In genomic region chr1:230648114-230648513, GRCh38 we compare ENCODE assay signal across 22 cellular contexts. TPM values are rescaled to one million over a fixed set of nuclear protein-coding genes. Genes with fewer than 3 reads are reported as not detected.
DNase-seq lines count a peak whose midpoint lies in the region; ATAC-seq, FAIRE-seq and TF ChIP-seq lines count a peak whose summit lies in the region.
"Had no signal": no experiment of that assay in that cellular context is flagged by ENCODE, and none has a peak within 500 bp of the region (broad histone marks: within the 10 kb centered on the region; RNA-seq: fewer than 3 reads in every experiment).

No MANE protein-coding gene starts in this region.

- H3K36me3 ChIP-seq in KMS-11 (ENCODE audit: insufficient read depth) (no peaks in the 10 kb centered on the region), mucosa of descending colon (ENCODE audit: low read depth) (no peaks in the 10 kb centered on the region)
- H3K36me3 ChIP-seq: BE2C had no signal

- H3K36me3 Mint-ChIP-seq in T-helper 17 cell (ENCODE audit: low read depth): peaks cover 13% of the 10 kb centered on the region

- H3K27me3 Mint-ChIP-seq in T-helper 17 cell: no peaks in the 10 kb centered on the region
- H3K27me3 Mint-ChIP-seq: CD4-positive, alpha-beta memory T cell; IgD-negative memory B cell had no signal

- DNase-seq in A549 (ENCODE audit: low read depth in 1 of 2, low spot score in 1 of 2): no peak
- no peak for DNase-seq in T-helper 17 cell
- DNase-seq in left lobe of liver (ENCODE audit: low spot score): no peak
- no peak for DNase-seq in activated CD4-positive, alpha-beta T cell treated with anti-CD3 and anti-CD28 coated beads, Interleukin-2, amount 50 U/mL, for 1 hour
- no peak for DNase-seq in mucosa of descending colon
- no peak for DNase-seq in HuH-7 (ENCODE audit: low spot score)
- DNase-seq: BE2C; CD4-positive, alpha-beta memory T cell; COR-L47; DMS153; DMS79 treated with DMSO at 0.1 percent for 48 hours; EL; GDM1; GM23248 had no signal

- H3K4me1 Mint-ChIP-seq in T-helper 17 cell: peaks cover 45% of the 10 kb centered on the region

- POLR2A ChIA-PET in A549 (lab: Yijun Ruan, JAX): no interaction called here

- no peak for FAIRE-seq in A549 (lab: Jason Lieb, UNC)
- FAIRE-seq: A204.1, D721Med, GM12892, H54 had no signal

- TF ChIP-seq RAD21 in A549 (conservative IDR thresholded peaks at IDR 0.05 in 1 of 2, IDR thresholded peaks at IDR 0.05 in 1 of 2): no peak

- no peak overlapping the region for H3K9ac ChIP-seq in KMS-11
- H3K9ac ChIP-seq: GM23248 had no signal

- ATAC-seq in A549 (no peak), T-helper 17 cell (no peak), left lobe of liver (peak; percentile 64), mucosa of descending colon (no peak)
- ATAC-seq: HCT116 had no signal

- H3K4me3 ChIP-seq in A549: no peak overlapping the region
- H3K4me3 ChIP-seq in KMS-11 (IDR thresholded peaks at IDR 0.05; ENCODE audit: insufficient read depth, low read depth, low read length): no peak overlapping the region
- H3K4me3 ChIP-seq in mucosa of descending colon: no peak overlapping the region
- H3K4me3 ChIP-seq: GM23248 had no signal

- H4K20me1 ChIP-seq in KMS-11 (ENCODE audit: insufficient read depth): no peaks in the 10 kb centered on the region; the same call in 1 of the 2 replicates

- WGBS in A549 (ENCODE audit: missing lambda C conversion rate): 96% methylated on average over 3 of the region's 3 CpGs

- peaks cover 91% of the 10 kb centered on the region for H3K79me2 ChIP-seq in KMS-11 (ENCODE audit: insufficient read depth, low read depth)

- no peak for TF ChIP-seq POLR2A in A549 (IDR thresholded peaks at IDR 0.05; ENCODE audit: low read length)

- peaks cover 15% of the 10 kb centered on the region for H3K4me1 ChIP-seq in A549
- H3K4me1 ChIP-seq in KMS-11 (ENCODE audit: low read depth, poor library complexity, severe bottlenecking): peaks cover 39% of the 10 kb centered on the region
- peaks cover 16% of the 10 kb centered on the region for H3K4me1 ChIP-seq in mucosa of descending colon (ENCODE audit: low read depth)

- H3K4me2 ChIP-seq in A549 (no peak overlapping the region), KMS-11 (peak overlapping the region; percentile 17)

- no peak for TF ChIP-seq EP300 in A549 (IDR thresholded peaks at IDR 0.05)

- peak overlapping the region; percentile 25 for H3K4me3 Mint-ChIP-seq in T-helper 17 cell
- H3K4me3 Mint-ChIP-seq: IgD-negative memory B cell had no signal

- intact Hi-C loops in mucosa of descending colon (cut with DNase I, micrococcal nuclease): no loop called here

- TF ChIP-seq CTCF in A549 (IDR thresholded peaks at IDR 0.05) (no peak), KMS-11 (conservative IDR thresholded peaks at IDR 0.05; ENCODE audit: low read depth, low read length) (no peak), mucosa of descending colon (IDR thresholded peaks at IDR 0.05) (no peak)

- CTCF ChIA-PET in A549 (lab: Yijun Ruan, JAX): no interaction called here

- no peaks in the 10 kb centered on the region for H3K27me3 ChIP-seq in KMS-11 (ENCODE audit: insufficient read depth, low read depth)
- H3K27me3 ChIP-seq: BE2C had no signal

- H3K27ac Mint-ChIP-seq in T-helper 17 cell: no peak overlapping the region
- H3K27ac Mint-ChIP-seq: IgD-negative memory B cell had no signal

- H3K27ac ChIP-seq in A549: no peak overlapping the region
- no peak overlapping the region for H3K27ac ChIP-seq in KMS-11
- H3K27ac ChIP-seq: C4-2B, GM23248 had no signal

- peaks cover 8% of the 10 kb centered on the region; the same call in 1 of the 3 replicates for H3K9me3 ChIP-seq in A549
- H3K9me3 ChIP-seq in T-helper 17 cell (ENCODE audit: control insufficient read depth, low read length, poor library complexity, severe bottlenecking): no peaks in the 10 kb centered on the region
- no peaks in the 10 kb centered on the region for H3K9me3 ChIP-seq in mucosa of descending colon
- H3K9me3 ChIP-seq: BE2C had no signal

- H2AFZ ChIP-seq in KMS-11 (ENCODE audit: low read depth): no peak overlapping the region
- H2AFZ ChIP-seq: GM23248 had no signal

TF ChIP-seq in A549, 52 proteins besides CTCF, POLR2A, EP300 and RAD21:
- TF ChIP-seq MAFK (IDR thresholded peaks at IDR 0.05; ENCODE audit: partially characterized antibody) (peak; percentile 2), ESRRA (IDR thresholded peaks at IDR 0.05; ENCODE audit: borderline replicate concordance, low read length) (no peak), CHD2 (IDR thresholded peaks at IDR 0.05; ENCODE audit: low read length, partially characterized antibody) (no peak), CBX8 (IDR thresholded peaks at IDR 0.05) (no peak)

RNA-seq across cellular contexts. Expression of gene COG2, which starts 5.8 kb away (rescaled TPM):
- polyA plus RNA-seq in A549 (2011; rRNA removed): 32.3 and 34.2 TPM in 2 replicates
- 10.4 and 11.0 TPM in 2 replicates for polyA plus RNA-seq in A549 (2012; cell fraction: cytosol; rRNA removed)
- 8.8 and 11.1 TPM in 2 replicates for polyA plus RNA-seq in A549 (2012; cell fraction: nucleus; rRNA removed)
- 21.9 to 23.4 TPM (median 23.0 TPM) in 3 replicates for polyA plus RNA-seq in A549 (2017; fragmentation: RNase III; extraction: RNeasy Plus Mini Kit Qiagen cat#74134 plus additional on column Dnase treatment)
- 19.9 and 20.5 TPM in 2 replicates for polyA minus RNA-seq in A549 (2011; rRNA and poly(A)+ RNA removed)
- total RNA-seq in T-helper 17 cell: 10 to 100 TPM; 20.6 to 22.7 TPM
- total RNA-seq in left lobe of liver: 9.8 TPM
- total RNA-seq in mucosa of descending colon: 10 to 100 TPM; 38.0 to 46.2 (median 38.1) TPM
